In genomic region chr4:52588097-52588496, GRCh38 we compare ENCODE assay signal across 8 cellular contexts.
DNase-seq lines count a peak whose midpoint lies in the region; ATAC-seq and TF ChIP-seq lines count a peak whose summit lies in the region.

No MANE protein-coding gene starts in this region.

- H3K27ac ChIP-seq in RWPE1 = peak overlapping the region; percentile 12; the same call in 1 of the 2 replicates
- H3K27ac ChIP-seq in esophagus muscularis mucosa (replicated peaks in 1 of 4) = no peak overlapping the region

- TF ChIP-seq CTCF in RWPE1 (conservative IDR thresholded peaks at IDR 0.05; ENCODE audit: low read depth) (peak; percentile 23; the same call in 1 of the 2 replicates), esophagus muscularis mucosa (IDR thresholded peaks at IDR 0.05) (peak; percentile 26 to 51 (median 43)), osteocyte (IDR thresholded peaks at IDR 0.05) (peak; percentile 51)

- H3K4me3 ChIP-seq in esophagus muscularis mucosa = no peak overlapping the region

- H3K36me3 ChIP-seq in esophagus muscularis mucosa = peaks cover 0 to 13% (median 0%) of the 10 kb centered on the region in 4 donors

- no peak for TF ChIP-seq EP300 in esophagus muscularis mucosa (IDR thresholded peaks at IDR 0.05)

- DNase-seq in Caki2 (ENCODE audit: low read depth) = peak; percentile 1
- DNase-seq in RWPE1 (ENCODE audit: low spot score) = peak; percentile 11
- DNase-seq in esophagus muscularis mucosa (ENCODE audit: extremely low spot score) = peak; percentile 74
- DNase-seq in osteocyte (ENCODE audit: extremely low spot score, unreplicated experiment) = no peak
- DNase-seq in A172 (ENCODE audit: low spot score) = no peak

- no peaks in the 10 kb centered on the region for H3K9me3 ChIP-seq in esophagus muscularis mucosa

- in situ Hi-C loops in Caki2 (cut with HindIII; ENCODE audit: low pct_unique_long_range_greater_than_20kb, low sequenced_read_pairs) = no loop called here

- H3K4me1 ChIP-seq in esophagus muscularis mucosa = peaks cover 0 to 7% (median 0%) of the 10 kb centered on the region in 4 donors

- CTCF ChIA-PET in RWPE1 (lab: Yijun Ruan, JAX) = interaction anchor here (0.7 kb wide), 2 partner anchors 16 to 323 kb away, joined by 4 to 5 read pairs; no protein-coding TSS in a partner anchor

- 0% methylated on average over 1 of the region's 2 CpGs for WGBS in esophagus muscularis mucosa

- H3K27me3 Mint-ChIP-seq in osteocyte (ENCODE audit: unreplicated experiment) = peaks cover 6% of the 10 kb centered on the region

- intact Hi-C loops in esophagus muscularis mucosa (cut with DNase I) = no loop called here

- peaks cover 9% of the 10 kb centered on the region for H3K36me3 Mint-ChIP-seq in osteocyte (ENCODE audit: unreplicated experiment)

- peak overlapping the region; percentile 81 for H3K27ac Mint-ChIP-seq in osteocyte (ENCODE audit: unreplicated experiment)

- H3K4me1 Mint-ChIP-seq in osteocyte (ENCODE audit: unreplicated experiment) = peaks cover 13% of the 10 kb centered on the region

- no peak overlapping the region for H3K4me3 Mint-ChIP-seq in osteocyte (ENCODE audit: unreplicated experiment)

- H3K27me3 ChIP-seq in esophagus muscularis mucosa = no peaks in the 10 kb centered on the region

- ATAC-seq in GM19463 (IDR thresholded peaks at IDR 0.05; ENCODE audit: unreplicated experiment) (peak; percentile 64), HG03439 (IDR thresholded peaks at IDR 0.05; ENCODE audit: unreplicated experiment) (no peak)
- ATAC-seq in activated CD4-positive, CD25-positive, alpha-beta regulatory T cell treated with anti-CD3 and anti-CD28 coated beads, Interleukin-2, amount 50 U/mL, for 24 hours = no peak

- H3K9me3 Mint-ChIP-seq in osteocyte (ENCODE audit: unreplicated experiment) = no peaks in the 10 kb centered on the region

- POLR2A ChIA-PET in RWPE1 (lab: Yijun Ruan, JAX; ENCODE audit: low non-redundant PET) = no interaction called here

- no peak for TF ChIP-seq POLR2A in esophagus muscularis mucosa (IDR thresholded peaks at IDR 0.05; ENCODE audit: low read depth)

Comparison
In these comparisons a context has a peak if more than half of its experiments do, and no peak if none do; other contexts are left out.
1. DNase-seq: peak in Caki2 (single experiment), RWPE1 (single experiment) and esophagus muscularis mucosa (single experiment); none in osteocyte (single experiment) and A172 (single experiment).
2. Peak in every context shown above with its lines, with median percentiles within 50 percentile points of each other: CTCF ChIP-seq.